In the genomic region with DNA sequence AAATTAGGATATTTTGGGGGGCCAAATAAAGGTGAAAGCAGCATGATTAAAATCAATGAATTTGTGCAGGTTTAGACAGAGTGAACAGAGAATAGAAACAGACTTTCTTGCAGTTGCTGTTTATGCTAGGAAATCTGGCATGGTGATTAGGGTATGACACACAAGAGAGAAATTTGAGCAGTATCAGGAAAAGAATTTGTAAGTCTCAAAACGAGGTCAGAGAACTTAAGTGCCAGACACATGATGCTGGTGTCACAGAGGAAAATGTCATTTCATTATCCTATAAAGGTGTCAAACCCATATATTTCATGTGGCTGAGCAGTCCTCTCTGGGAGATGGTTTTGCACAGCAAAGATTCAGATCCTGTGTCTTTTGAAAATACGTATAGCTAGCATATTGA, we compare ENCODE assay signal across 11 cellular contexts. TPM values are rescaled to one million over a fixed set of nuclear protein-coding genes. Genes with fewer than 3 reads are reported as not detected.
DNase-seq lines count a peak whose midpoint lies in the region; ATAC-seq and TF ChIP-seq lines count a peak whose summit lies in the region.
"Had no signal": no experiment of that assay in that cellular context is flagged by ENCODE, and none has a peak within 500 bp of the region (broad histone marks: within the 10 kb centered on the region; RNA-seq: fewer than 3 reads in every experiment).

No MANE protein-coding gene starts in this region.

- peak; percentile 9 for DNase-seq in ACHN
- peak; percentile 23 for DNase-seq in mammary epithelial cell
- DNase-seq in kidney tubule cell (ENCODE audit: low spot score) = peak; percentile 83
- DNase-seq in RPMI8226 = no peak
- no peak for DNase-seq in activated gamma-delta T cell (lab: John Stamatoyannopoulos, UW)
- DNase-seq: retina had no signal

- no peaks in the 10 kb centered on the region for H3K79me2 ChIP-seq in mammary epithelial cell (ENCODE audit: insufficient read depth, low read length)

- no peaks in the 10 kb centered on the region for H3K4me1 ChIP-seq in HEK293 (ENCODE audit: control insufficient read depth, insufficient read depth, low read length)
- H3K4me1 ChIP-seq in mammary epithelial cell (ENCODE audit: insufficient read depth, low read length) = no peaks in the 10 kb centered on the region
- H3K4me1 ChIP-seq: HAP-1 had no signal

- intact Hi-C loops in mammary epithelial cell (cut with micrococcal nuclease) = no loop called here

- WGBS in mammary epithelial cell (ENCODE audit: low coverage, missing lambda C conversion rate) = 50% methylated on average over 2 of the region's 2 CpGs

- dilution Hi-C loops in mammary epithelial cell (cut with HindIII; ENCODE audit: low sequenced_read_pairs) = no loop called here

- CTCF ChIA-PET in HEK293 (lab: Yijun Ruan, JAX) = interaction anchor here (0.6 kb wide), 1 partner anchor 34 kb away, joined by 3 read pairs; no protein-coding TSS in a partner anchor
- CTCF ChIA-PET in mammary epithelial cell (lab: Charles Lee; ENCODE audit: low non-redundant PET) = no interaction called here

- H3K9me3 ChIP-seq in HEK293 (ENCODE audit: control insufficient read depth, insufficient read depth, low read depth, low read length) (no peaks in the 10 kb centered on the region), mammary epithelial cell (replicated peaks; ENCODE audit: insufficient read depth, low read length) (no peaks in the 10 kb centered on the region)
- H3K9me3 ChIP-seq: HAP-1 had no signal

- H3K4me3 ChIP-seq in HEK293 (ENCODE audit: low read depth, low read length) (no peak overlapping the region), mammary epithelial cell (replicated peaks in 1 of 3; ENCODE audit: insufficient read depth in 1 of 3, low read depth in 2 of 3, low read length in 3 of 3) (no peak overlapping the region)
- H3K4me3 ChIP-seq: BLaER1 treated with 17β-estradiol and CSF1 and Interleukin-3, amounts not matched to agents 10 nM and 100 nM; HAP-1 had no signal

- no peak overlapping the region for H3K9ac ChIP-seq in mammary epithelial cell (ENCODE audit: insufficient read depth, low read length)
- H3K9ac ChIP-seq: BLaER1 treated with 17β-estradiol and CSF1 and Interleukin-3, amounts not matched to agents 10 nM and 100 nM had no signal

- no peak for TF ChIP-seq CTCF in HEK293 (tag by site-specific recombination; IDR thresholded peaks at IDR 0.05)
- TF ChIP-seq CTCF in mammary epithelial cell (conservative IDR thresholded peaks at IDR 0.05 in 1 of 2, IDR thresholded peaks at IDR 0.05 in 1 of 2; ENCODE audit: extremely low read depth in 1 of 2, insufficient read depth in 1 of 2, low read depth in 1 of 2, low read length in 2 of 2) = no peak

- ATAC-seq in GM19328 (IDR thresholded peaks at IDR 0.05; ENCODE audit: unreplicated experiment) (no peak), HG02870 (IDR thresholded peaks at IDR 0.05; ENCODE audit: unreplicated experiment) (no peak)

- H4K20me1 ChIP-seq in mammary epithelial cell (ENCODE audit: insufficient read depth, low read length) = no peaks in the 10 kb centered on the region
- H4K20me1 ChIP-seq: BLaER1 treated with 17β-estradiol and CSF1 and Interleukin-3, amounts not matched to agents 10 nM and 100 nM had no signal

- H3K4me2 ChIP-seq in mammary epithelial cell (ENCODE audit: insufficient read depth, low read depth, low read length) = no peak overlapping the region

- no TSS peak for BruUV-seq in mammary epithelial cell (replicated peaks; lab: Mats Ljungman, UMichigan)

- POLR2A ChIA-PET in HEK293 (lab: Yijun Ruan, JAX) = no interaction called here

- peaks cover 2% of the 10 kb centered on the region for H3K27me3 ChIP-seq in mammary epithelial cell (ENCODE audit: insufficient read depth, low read length)
- H3K27me3 ChIP-seq: BLaER1 treated with 17β-estradiol and CSF1 and Interleukin-3, amounts not matched to agents 10 nM and 100 nM had no signal

- H3K36me3 ChIP-seq in HEK293 (ENCODE audit: control insufficient read depth in 2 of 2, insufficient read depth in 1 of 2, low read length in 2 of 2) (no peaks in the 10 kb centered on the region), mammary epithelial cell (ENCODE audit: insufficient read depth, low read length) (no peaks in the 10 kb centered on the region)
- H3K36me3 ChIP-seq: BLaER1 treated with 17β-estradiol and CSF1 and Interleukin-3, amounts not matched to agents 10 nM and 100 nM; HAP-1 had no signal

- in situ Hi-C loops in ACHN (cut with HindIII; ENCODE audit: low pct_ligation_motif_present, low pct_unique_long_range_greater_than_20kb, low sequenced_read_pairs) (no loop called here), mammary epithelial cell (cut with MboI; ENCODE audit: low sequenced_read_pairs in 2 of 2) (no loop called here)

- H3K27ac ChIP-seq in HEK293 (ENCODE audit: extremely low read depth, low read depth, low read length) = no peak overlapping the region
- no peak overlapping the region for H3K27ac ChIP-seq in mammary epithelial cell (ENCODE audit: insufficient read depth, low read depth, low read length)
- H3K27ac ChIP-seq: BLaER1 treated with 17β-estradiol and CSF1 and Interleukin-3, amounts not matched to agents 10 nM and 100 nM had no signal

- no peak overlapping the region for H2AFZ ChIP-seq in mammary epithelial cell (ENCODE audit: low read depth, low read length)

TF ChIP-seq in HEK293, 187 proteins besides CTCF, POLR2A, EP300 and RAD21:
- TF ChIP-seq, protein P1, sequence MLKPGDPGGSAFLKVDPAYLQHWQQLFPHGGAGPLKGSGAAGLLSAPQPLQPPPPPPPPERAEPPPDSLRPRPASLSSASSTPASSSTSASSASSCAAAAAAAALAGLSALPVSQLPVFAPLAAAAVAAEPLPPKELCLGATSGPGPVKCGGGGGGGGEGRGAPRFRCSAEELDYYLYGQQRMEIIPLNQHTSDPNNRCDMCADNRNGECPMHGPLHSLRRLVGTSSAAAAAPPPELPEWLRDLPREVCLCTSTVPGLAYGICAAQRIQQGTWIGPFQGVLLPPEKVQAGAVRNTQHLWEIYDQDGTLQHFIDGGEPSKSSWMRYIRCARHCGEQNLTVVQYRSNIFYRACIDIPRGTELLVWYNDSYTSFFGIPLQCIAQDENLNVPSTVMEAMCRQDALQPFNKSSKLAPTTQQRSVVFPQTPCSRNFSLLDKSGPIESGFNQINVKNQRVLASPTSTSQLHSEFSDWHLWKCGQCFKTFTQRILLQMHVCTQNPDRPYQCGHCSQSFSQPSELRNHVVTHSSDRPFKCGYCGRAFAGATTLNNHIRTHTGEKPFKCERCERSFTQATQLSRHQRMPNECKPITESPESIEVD (tag by site-specific recombination; IDR thresholded peaks at IDR 0.05) = peak; percentile 47
- TF ChIP-seq, protein P2, sequence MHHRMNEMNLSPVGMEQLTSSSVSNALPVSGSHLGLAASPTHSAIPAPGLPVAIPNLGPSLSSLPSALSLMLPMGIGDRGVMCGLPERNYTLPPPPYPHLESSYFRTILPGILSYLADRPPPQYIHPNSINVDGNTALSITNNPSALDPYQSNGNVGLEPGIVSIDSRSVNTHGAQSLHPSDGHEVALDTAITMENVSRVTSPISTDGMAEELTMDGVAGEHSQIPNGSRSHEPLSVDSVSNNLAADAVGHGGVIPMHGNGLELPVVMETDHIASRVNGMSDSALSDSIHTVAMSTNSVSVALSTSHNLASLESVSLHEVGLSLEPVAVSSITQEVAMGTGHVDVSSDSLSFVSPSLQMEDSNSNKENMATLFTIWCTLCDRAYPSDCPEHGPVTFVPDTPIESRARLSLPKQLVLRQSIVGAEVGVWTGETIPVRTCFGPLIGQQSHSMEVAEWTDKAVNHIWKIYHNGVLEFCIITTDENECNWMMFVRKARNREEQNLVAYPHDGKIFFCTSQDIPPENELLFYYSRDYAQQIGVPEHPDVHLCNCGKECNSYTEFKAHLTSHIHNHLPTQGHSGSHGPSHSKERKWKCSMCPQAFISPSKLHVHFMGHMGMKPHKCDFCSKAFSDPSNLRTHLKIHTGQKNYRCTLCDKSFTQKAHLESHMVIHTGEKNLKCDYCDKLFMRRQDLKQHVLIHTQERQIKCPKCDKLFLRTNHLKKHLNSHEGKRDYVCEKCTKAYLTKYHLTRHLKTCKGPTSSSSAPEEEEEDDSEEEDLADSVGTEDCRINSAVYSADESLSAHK (tag by site-specific recombination; IDR thresholded peaks at IDR 0.05) = 0 out of 2 replicates have a peak, but pooled peaks have one; percentile 19
- no peak for TF ChIP-seq ZNF146 (tag by site-specific recombination; IDR thresholded peaks at IDR 0.05)

RNA-seq across cellular contexts. Expression of gene LVRN, which starts 15.7 kb away (rescaled TPM):
- total RNA-seq in mammary epithelial cell = under 1 TPM in 1 of 2 donors, not detected in 1; 0.07 TPM
- not detected for polyA plus RNA-seq in mammary epithelial cell
- polyA minus RNA-seq in mammary epithelial cell = not detected

RNA-seq across cellular contexts. Expression of gene ARL14EPL, which starts 54.3 kb away (rescaled TPM):
- total RNA-seq in mammary epithelial cell = not detected
- polyA plus RNA-seq in mammary epithelial cell = not detected
- polyA minus RNA-seq in mammary epithelial cell = not detected

Comparison
In these comparisons a context has a peak if more than half of its experiments do, and no peak if none do; other contexts are left out.
1. DNase-seq: peak in ACHN (single experiment), mammary epithelial cell (single experiment) and kidney tubule cell (single experiment); none in RPMI8226 (single experiment) and activated gamma-delta T cell (single experiment).